Comparison of ENCODE assay signal across 28 cellular contexts in genomic region chr12:63075376-63076000, GRCh38.
"Had no signal": no experiment of that assay in that cellular context is flagged by ENCODE, and none has a peak within 500 bp of the region (broad histone marks: within the 10 kb centered on the region; RNA-seq: fewer than 3 reads in every experiment).

No MANE protein-coding gene starts in this region.

- H3K4me3 ChIP-seq: ascending aorta, cardiac muscle cell, K562, Peyer's patch, SJCRH30 had no signal

- H3K27ac ChIP-seq: ascending aorta, cardiac muscle cell, Peyer's patch, SJCRH30, WERI-Rb-1 had no signal

- H3K4me2 ChIP-seq: SK-N-SH had no signal

- H3K27me3 ChIP-seq: ascending aorta, Peyer's patch, SJCRH30 had no signal

- H3K36me3 ChIP-seq: ascending aorta, cardiac muscle cell, Peyer's patch, SJCRH30, WERI-Rb-1 had no signal

- ATAC-seq: activated T-cell treated with anti-CD3 and anti-CD28 coated beads, Interleukin-2, amount 50 U/mL, for 72 hours; activated T-helper 17 cell treated with anti-CD3 and anti-CD28 coated beads, Interleukin-2, amount 50 U/mL, for 72 hours; K562; PC-3 had no signal

- DNase-seq: activated CD4-positive, alpha-beta memory T cell treated with anti-CD3 and anti-CD28 coated beads, Interleukin-2, amount 10 ng/mL, durations not matched to agents 7 days and 5 days; activated CD4-positive, alpha-beta T cell treated with anti-CD3 and anti-CD28 coated beads for 1 hour; activated CD4-positive, alpha-beta T cell treated with anti-CD3 and anti-CD28 coated beads for 48 hours; activated CD4-positive, CD25-positive, alpha-beta regulatory T cell; activated effector memory CD4-positive, alpha-beta T cell treated with anti-CD3 and anti-CD28 coated beads, Interleukin-2, amount 50 U/mL, for 16 hours; activated naive CD4-positive, alpha-beta T cell; activated naive CD8-positive, alpha-beta T cell treated with anti-CD3 and anti-CD28 coated beads, Interleukin-2, amount 10 ng/mL, durations not matched to agents 7 days and 5 days; activated T-cell treated with anti-CD3 and anti-CD28 coated beads, Interleukin-2, amount 50 U/mL, for 1 hour; activated T-cell treated with anti-CD3 and anti-CD28 coated beads, Interleukin-2, amount 50 U/mL, for 72 hours; amygdala; NCI-H1092 treated with DMSO at 0.1 percent for 48 hours; NCI-H1417; NCI-H146; NCI-H187; NCI-H2029 treated with DMSO at 0.1 percent for 48 hours; NCI-H226; NCI-H524 treated with DMSO at 0.1 percent for 48 hours; NK-92 treated with Interleukin-12 subunit alpha and Interleukin-12 subunit beta, amount 100 ng/mL, for 24 hours; PC-3; Peyer's patch; RPMI8226; SJCRH30; SK-N-SH; WERI-Rb-1 had no signal

- H3K4me1 ChIP-seq: ascending aorta, Peyer's patch had no signal

- H3K9me3 ChIP-seq: ascending aorta, Peyer's patch, SJCRH30, SK-N-SH had no signal

- H3K9ac ChIP-seq: SK-N-SH had no signal
